In the genomic region with DNA sequence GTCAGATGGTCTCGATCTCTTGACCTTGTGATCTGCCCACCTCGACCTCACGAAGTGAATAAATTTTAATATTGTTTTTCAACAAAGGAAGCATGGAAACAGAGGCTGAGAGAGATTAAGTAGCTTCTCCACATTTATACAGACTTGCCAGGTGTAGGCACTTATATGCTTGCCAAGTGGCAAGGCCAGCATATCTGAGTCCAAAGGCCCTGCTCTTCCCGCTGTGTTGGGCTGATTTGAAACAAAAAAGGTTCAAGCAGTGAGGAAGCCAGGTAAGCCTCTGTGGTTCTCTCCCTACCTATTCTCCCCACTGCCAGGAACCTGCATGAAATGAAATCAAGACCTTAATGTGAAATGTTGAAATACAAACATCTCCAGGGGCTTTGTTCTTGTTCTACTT, we compare ENCODE assay signal across 20 cellular contexts. TPM values are rescaled to one million over a fixed set of nuclear protein-coding genes. Genes with fewer than 3 reads are reported as not detected.
A peak's percentile ranks its signal among the peaks of the same experiment; 100 is the strongest.
DNase-seq lines count a peak whose midpoint lies in the region; ATAC-seq, FAIRE-seq and TF ChIP-seq lines count a peak whose summit lies in the region.
"Had no signal": no experiment of that assay in that cellular context is flagged by ENCODE, and none has a peak within 500 bp of the region (broad histone marks: within the 10 kb centered on the region; RNA-seq: fewer than 3 reads in every experiment).

No MANE protein-coding gene starts in this region.

- H3K4me3 ChIP-seq in liver (ENCODE audit: low read depth in 1 of 3, low read length in 3 of 3) = no peak overlapping the region
- H3K4me3 ChIP-seq in HepG2 (replicated peaks in 1 of 3; ENCODE audit: insufficient read depth in 1 of 3, low read depth in 2 of 3, low read length in 3 of 3) = no peak overlapping the region
- no peak overlapping the region for H3K4me3 ChIP-seq in coronary artery
- H3K4me3 ChIP-seq in right lobe of liver = no peak overlapping the region
- H3K4me3 ChIP-seq: GM23338, HAP-1 had no signal

- H3K4me1 ChIP-seq in liver (ENCODE audit: control insufficient read depth in 4 of 4, insufficient read depth in 4 of 4, low read length in 3 of 4) (peaks cover 0 to 9% (median 6%) of the 10 kb centered on the region in 4 donors), HepG2 (ENCODE audit: insufficient read depth, low read length) (peaks cover 16% of the 10 kb centered on the region), right lobe of liver (peaks cover 0 to 10% (median under 1%) of the 10 kb centered on the region in 4 donors)
- H3K4me1 ChIP-seq: HAP-1 had no signal

- TF ChIP-seq RAD21 in liver (IDR thresholded peaks at IDR 0.05) = peak; percentile 13 to 15
- no peak for TF ChIP-seq RAD21 in HepG2 (CRISPR knock-in tag; IDR thresholded peaks at IDR 0.05)

- H3K36me3 ChIP-seq in liver (ENCODE audit: control insufficient read depth in 4 of 4, insufficient read depth in 3 of 4, low read depth in 1 of 4, low read length in 3 of 4) (peaks cover 0 to 3% (median 0%) of the 10 kb centered on the region in 4 donors), HepG2 (replicated peaks in 1 of 2; ENCODE audit: control insufficient read depth in 1 of 2, insufficient read depth in 2 of 2, low read length in 2 of 2) (peaks cover 1 to 4% of the 10 kb centered on the region in 2 experiments; a peak in 2 of 5 replicates), right lobe of liver (peaks cover 0 to 5% (median 0%) of the 10 kb centered on the region in 4 donors)

- CTCF ChIA-PET in HepG2 (lab: Yijun Ruan, JAX; ENCODE audit: low intra/inter-chr PET ratio, low total read pairs) = no interaction called here

- H3K4me2 ChIP-seq in HepG2 (ENCODE audit: low read depth, low read length) = no peak overlapping the region
- H3K4me2 ChIP-seq: GM23338 had no signal

- POLR2A ChIA-PET in HepG2 (lab: Yijun Ruan, JAX) = no interaction called here

- no peaks in the 10 kb centered on the region for H3K79me2 ChIP-seq in HepG2 (ENCODE audit: insufficient read depth, low read length)

- TF ChIP-seq POLR2A in HepG2 (IDR thresholded peaks at IDR 0.05; ENCODE audit: insufficient read depth in 1 of 2, low read depth in 2 of 2, low read length in 2 of 2) (no peak), right lobe of liver (IDR thresholded peaks at IDR 0.05) (no peak)

- 78% methylated on average over 4 of the region's 4 CpGs for WGBS in liver
- 82% methylated on average over 4 of the region's 4 CpGs for WGBS in HepG2 (ENCODE audit: low lambda C conversion rate)
- WGBS in right lobe of liver (ENCODE audit: insufficient coverage, low coverage, low lambda C conversion rate, missing lambda C conversion rate) = 49% methylated on average over 3 of the region's 4 CpGs

- H3K27me3 ChIP-seq in liver (ENCODE audit: control insufficient read depth in 4 of 4, insufficient read depth in 4 of 4, low read length in 3 of 4) (no peaks in the 10 kb centered on the region), HepG2 (ENCODE audit: control insufficient read depth in 1 of 2, insufficient read depth in 2 of 2, low read length in 2 of 2) (no peaks in the 10 kb centered on the region), right lobe of liver (no peaks in the 10 kb centered on the region)

- peak overlapping the region in 1 of 2 donors; percentile 16 for H3K27ac ChIP-seq in liver (ENCODE audit: low read depth in 1 of 2, low read length in 2 of 2)
- H3K27ac ChIP-seq in HepG2 (ENCODE audit: extremely low read length, insufficient read depth, low read length) = no peak overlapping the region
- no peak overlapping the region for H3K27ac ChIP-seq in coronary artery
- H3K27ac ChIP-seq in right lobe of liver = no peak overlapping the region

- BruUV-seq in HepG2 (replicated peaks; lab: Mats Ljungman, UMichigan) = no TSS peak

- H3K9ac ChIP-seq in liver (ENCODE audit: low read depth in 1 of 2, low read length in 2 of 2) = no peak overlapping the region
- H3K9ac ChIP-seq in HepG2 (ENCODE audit: insufficient read depth, low read depth, low read length) = no peak overlapping the region

- no peak for TF ChIP-seq EP300 in HepG2 (IDR thresholded peaks at IDR 0.05; ENCODE audit: low read depth in 2 of 2, low read length in 2 of 2)
- no peak for TF ChIP-seq EP300 in HepG2 (CRISPR knock-in tag; IDR thresholded peaks at IDR 0.05; ENCODE audit: borderline replicate concordance)

- ATAC-seq in HepG2 (no peak), right lobe of liver (peak; percentile 82 to 95 (median 86)), GM21825 (IDR thresholded peaks at IDR 0.05; ENCODE audit: unreplicated experiment) (no peak), GM21576 (IDR thresholded peaks at IDR 0.05; ENCODE audit: unreplicated experiment) (no peak)
- ATAC-seq: GM23338 had no signal

- in situ Hi-C loops in HepG2 (cut with HindIII; ENCODE audit: extremely low pct_ligation_motif_present, low pct_unique_long_range_greater_than_20kb) = no loop called here

- FAIRE-seq in HepG2 (lab: Jason Lieb, UNC) = no peak
- FAIRE-seq: G401.6, GM12892, H54 had no signal

- TF ChIP-seq CTCF in liver (IDR thresholded peaks at IDR 0.05; ENCODE audit: low read depth, low read length, missing input control) = no peak
- no peak for TF ChIP-seq CTCF in HepG2 (CRISPR knock-in tag; IDR thresholded peaks at IDR 0.05)
- no peak for TF ChIP-seq CTCF in coronary artery (IDR thresholded peaks at IDR 0.05)
- no peak for TF ChIP-seq CTCF in right lobe of liver (IDR thresholded peaks at IDR 0.05)

- no peaks in the 10 kb centered on the region for H4K20me1 ChIP-seq in HepG2 (ENCODE audit: insufficient read depth, low read length)

- no peaks in the 10 kb centered on the region for H3K9me3 ChIP-seq in liver (ENCODE audit: control insufficient read depth in 4 of 4, low read length in 3 of 4)
- no peaks in the 10 kb centered on the region for H3K9me3 ChIP-seq in HepG2 (ENCODE audit: low read length)
- no peaks in the 10 kb centered on the region for H3K9me3 ChIP-seq in right lobe of liver
- H3K9me3 ChIP-seq: HAP-1 had no signal

- H2AFZ ChIP-seq in HepG2 (ENCODE audit: low read length) = no peak overlapping the region
- H2AFZ ChIP-seq: GM23338 had no signal

- no peak for DNase-seq in HepG2 (ENCODE audit: low spot score)
- peak; percentile 28 for DNase-seq in coronary artery (ENCODE audit: low spot score)
- peak in 1 of 3 donors; percentile 68 for DNase-seq in right lobe of liver
- DNase-seq: C1 segment of cervical spinal cord; Calu3; CD4-positive, alpha-beta memory T cell; COR-L47; DMS53; DND-41; HFFc6 had no signal

- intact Hi-C loops in HepG2 (cut with micrococcal nuclease; ENCODE audit: unreplicated experiment) (no loop called here), right lobe of liver (cut with DNase I) (no loop called here)

RNA-seq across cellular contexts. Expression of gene SLC6A4, which starts 7.5 kb away (rescaled TPM):
- total RNA-seq in liver (under 1 TPM in 1 of 2 donors, not detected in 1; 0.70 TPM), HepG2 (2016; rRNA removed; fragmentation: Illumina TruSeq; extraction: Trizol) (5.6 and 7.6 TPM in 2 replicates), right lobe of liver (not detected)
- polyA plus RNA-seq in liver (under 1 TPM in 1 of 2 donors, not detected in 1; 0.05 TPM), HepG2 (2011; rRNA removed) (20.3 and 21.9 TPM in 2 replicates)
- 1.9 and 2.0 TPM in 2 replicates for total RNA-seq in HepG2 (2016; cell fraction: cytosol; rRNA removed; fragmentation: Illumina TruSeq; extraction: Trizol; ENCODE audit: low read depth)
- total RNA-seq in HepG2 (2016; cell fraction: insoluble cytoplasmic fraction; rRNA removed; fragmentation: Illumina TruSeq; extraction: Trizol) = 5.7 and 7.3 TPM in 2 replicates
- total RNA-seq in HepG2 (2016; cell fraction: membrane; rRNA removed; fragmentation: Illumina TruSeq; extraction: Trizol) = 4.1 and 5.6 TPM in 2 replicates
- total RNA-seq in HepG2 (2016; cell fraction: nucleus; rRNA removed; fragmentation: Illumina TruSeq; extraction: Trizol) = 6.7 and 7.0 TPM in 2 replicates
- 15.7 and 20.0 TPM in 2 replicates for polyA plus RNA-seq in HepG2 (2011; cell fraction: cytosol; rRNA removed)
- 8.1 and 11.6 TPM in 2 replicates for polyA plus RNA-seq in HepG2 (2011; cell fraction: nucleus; rRNA removed)
- 15.5 and 28.1 TPM in 2 replicates for polyA plus RNA-seq in HepG2 (2012)
- polyA plus RNA-seq in HepG2 (2016; cell fraction: cytosol; fragmentation: Illumina TruSeq; extraction: Trizol; ENCODE audit: low read depth) = 1.6 and 2.3 TPM in 2 replicates
- 5.2 and 5.3 TPM in 2 replicates for polyA plus RNA-seq in HepG2 (2016; cell fraction: insoluble cytoplasmic fraction; fragmentation: Illumina TruSeq; extraction: Trizol; ENCODE audit: low read depth)
- 3.7 and 4.6 TPM in 2 replicates for polyA plus RNA-seq in HepG2 (2016; cell fraction: membrane; fragmentation: Illumina TruSeq; extraction: Trizol; ENCODE audit: low read depth)
- 9.8 and 10.4 TPM in 2 replicates for polyA plus RNA-seq in HepG2 (2016; cell fraction: nucleus; fragmentation: Illumina TruSeq; extraction: Trizol; ENCODE audit: insufficient read depth, low read depth)
- 24.8 TPM in 1 of 2 replicates, not detected in the other for polyA minus RNA-seq in HepG2 (2011; rRNA and poly(A)+ RNA removed; ENCODE audit: low replicate concordance)
- 7.6 and 9.2 TPM in 2 replicates for polyA minus RNA-seq in HepG2 (2011; cell fraction: cytosol; rRNA and poly(A)+ RNA removed)
- 9.4 and 13.8 TPM in 2 replicates for polyA minus RNA-seq in HepG2 (2011; cell fraction: nucleus; rRNA and poly(A)+ RNA removed)
- total RNA-seq: A673; Calu3; CD4-positive, alpha-beta memory T cell; HFFc6 had no signal
- polyA plus RNA-seq: BJ; CD4-positive, alpha-beta memory T cell had no signal

RNA-seq across cellular contexts. Expression of gene BLMH, which starts 48.7 kb away (rescaled TPM):
- 10 to 100 TPM; 15.1 to 17.5 TPM for total RNA-seq in liver
- 10 to 100 TPM in 1 of 2 donors, 1 to 10 TPM in 1; 4.2 to 10.7 TPM for polyA plus RNA-seq in liver
- 41.0 and 61.9 TPM in 2 replicates for total RNA-seq in HepG2 (2016; rRNA removed; fragmentation: Illumina TruSeq; extraction: Trizol)
- 11.6 and 15.2 TPM in 2 replicates for total RNA-seq in HepG2 (2016; cell fraction: cytosol; rRNA removed; fragmentation: Illumina TruSeq; extraction: Trizol; ENCODE audit: low read depth)
- total RNA-seq in HepG2 (2016; cell fraction: insoluble cytoplasmic fraction; rRNA removed; fragmentation: Illumina TruSeq; extraction: Trizol) = 41.0 and 58.6 TPM in 2 replicates
- total RNA-seq in HepG2 (2016; cell fraction: membrane; rRNA removed; fragmentation: Illumina TruSeq; extraction: Trizol) = 27.0 and 32.2 TPM in 2 replicates
- 37.1 and 40.0 TPM in 2 replicates for total RNA-seq in HepG2 (2016; cell fraction: nucleus; rRNA removed; fragmentation: Illumina TruSeq; extraction: Trizol)
- 11.1 and 12.1 TPM in 2 replicates for polyA plus RNA-seq in HepG2 (2011; rRNA removed)
- 7.4 and 13.0 TPM in 2 replicates for polyA plus RNA-seq in HepG2 (2011; cell fraction: cytosol; rRNA removed)
- 8.6 and 15.4 TPM in 2 replicates for polyA plus RNA-seq in HepG2 (2011; cell fraction: nucleus; rRNA removed)
- 39.0 and 45.5 TPM in 2 replicates for polyA plus RNA-seq in HepG2 (2012)
- 11.6 and 12.0 TPM in 2 replicates for polyA plus RNA-seq in HepG2 (2016; cell fraction: cytosol; fragmentation: Illumina TruSeq; extraction: Trizol; ENCODE audit: low read depth)
- 67.2 and 75.3 TPM in 2 replicates for polyA plus RNA-seq in HepG2 (2016; cell fraction: insoluble cytoplasmic fraction; fragmentation: Illumina TruSeq; extraction: Trizol; ENCODE audit: low read depth)
- polyA plus RNA-seq in HepG2 (2016; cell fraction: membrane; fragmentation: Illumina TruSeq; extraction: Trizol; ENCODE audit: low read depth) = 24.9 and 27.5 TPM in 2 replicates
- 42.4 and 44.9 TPM in 2 replicates for polyA plus RNA-seq in HepG2 (2016; cell fraction: nucleus; fragmentation: Illumina TruSeq; extraction: Trizol; ENCODE audit: insufficient read depth, low read depth)
- 12.9 and 13.5 TPM in 2 replicates for polyA minus RNA-seq in HepG2 (2011; rRNA and poly(A)+ RNA removed; ENCODE audit: low replicate concordance)
- polyA minus RNA-seq in HepG2 (2011; cell fraction: cytosol; rRNA and poly(A)+ RNA removed) = 11.8 and 13.3 TPM in 2 replicates
- polyA minus RNA-seq in HepG2 (2011; cell fraction: nucleus; rRNA and poly(A)+ RNA removed) = 25.8 and 30.0 TPM in 2 replicates
- total RNA-seq in right lobe of liver = 1 to 10 TPM; 7.0 to 9.2 (median 7.3) TPM

Comparison
In these comparisons a context has a peak if more than half of its experiments do, and no peak if none do; other contexts are left out.
1. ATAC-seq: peak in right lobe of liver (4 of 4); none in HepG2 (single experiment), GM21825 (single experiment) and GM21576 (single experiment).